25 cellular contexts compared by ENCODE assay signal in the genomic region with DNA sequence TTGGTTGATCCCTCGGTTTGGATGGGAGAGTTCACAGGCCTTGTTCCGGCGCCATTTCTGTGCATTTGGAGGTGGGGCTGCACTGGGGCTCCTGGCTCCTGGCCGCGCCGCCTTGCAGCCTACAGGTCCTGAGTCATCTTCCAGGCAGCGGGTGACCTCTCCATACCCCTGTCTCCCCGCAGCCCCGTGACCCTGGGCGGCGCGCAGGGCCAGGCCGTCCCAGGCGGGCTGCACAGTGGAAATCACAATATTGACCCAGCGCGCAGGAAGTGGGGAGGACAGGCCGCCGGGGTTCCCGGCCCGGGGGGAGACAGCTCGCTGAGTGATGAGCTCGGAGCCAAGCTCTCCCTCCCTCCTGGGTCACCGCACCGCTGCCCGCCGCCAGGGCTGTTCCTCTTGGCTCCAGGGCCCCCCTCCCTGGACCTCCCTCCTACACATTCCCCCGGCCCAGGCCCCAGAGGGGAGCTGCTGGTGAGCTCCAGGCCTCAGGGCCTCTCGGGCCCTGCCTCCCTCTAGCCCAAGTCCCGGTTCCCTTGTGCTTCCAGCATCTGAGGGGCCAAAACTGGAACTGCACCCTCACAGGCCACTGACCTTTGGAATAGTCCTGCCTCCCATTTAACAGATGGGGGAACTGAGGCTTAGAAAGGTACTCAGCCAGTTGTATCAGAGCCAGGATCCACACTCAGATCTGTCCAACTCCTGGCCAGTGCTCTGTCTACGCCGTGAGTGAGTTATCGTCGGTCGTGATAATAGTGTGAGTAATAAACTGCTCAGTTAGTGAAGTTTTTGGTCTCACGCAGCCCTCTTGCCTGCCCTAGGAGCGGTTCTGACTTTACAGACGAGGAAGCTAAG.
DNase-seq lines count a peak whose midpoint lies in the region; ATAC-seq and TF ChIP-seq lines count a peak whose summit lies in the region.
"Had no signal": no experiment of that assay in that cellular context is flagged by ENCODE, and none has a peak within 500 bp of the region (broad histone marks: within the 10 kb centered on the region; RNA-seq: fewer than 3 reads in every experiment).

No MANE protein-coding gene starts in this region.

- no peak overlapping the region for H3K4me3 Mint-ChIP-seq in chondrocyte (ENCODE audit: unreplicated experiment)
- H3K4me3 Mint-ChIP-seq: activated CD8-positive, alpha-beta T cell treated with anti-CD3 and anti-CD28 coated beads for 36 hours; HFFc6; immature natural killer cell; memory B cell had no signal

- peaks cover 32 to 39% of the 10 kb centered on the region in 2 experiments for H3K4me1 ChIP-seq in trophoblast cell (ENCODE audit: control insufficient read depth in 1 of 2, insufficient read depth in 2 of 2, low read length in 2 of 2)
- H3K4me1 ChIP-seq in effector memory CD4-positive, alpha-beta T cell (ENCODE audit: control insufficient read depth, insufficient read depth, low read length, poor library complexity, severe bottlenecking): no peaks in the 10 kb centered on the region
- H3K4me1 ChIP-seq: BLaER1 treated with 17β-estradiol and CSF1 and Interleukin-3, amounts not matched to agents 10 nM and 100 nM; heart left ventricle; upper lobe of right lung had no signal

- H2BK5ac ChIP-seq in trophoblast cell (ENCODE audit: low read depth, low read length, poor library complexity): no peak overlapping the region

- peaks cover 27% of the 10 kb centered on the region for H3K79me1 ChIP-seq in trophoblast cell (ENCODE audit: low read length)

- TF ChIP-seq CTCF in chondrocyte (IDR thresholded peaks at IDR 0.05): no peak

- H3K27me3 ChIP-seq in trophoblast cell (ENCODE audit: insufficient read depth, low read length): no peaks in the 10 kb centered on the region
- no peaks in the 10 kb centered on the region for H3K27me3 ChIP-seq in effector memory CD4-positive, alpha-beta T cell (replicated peaks; ENCODE audit: control insufficient read depth, insufficient read depth, low read length, poor library complexity, severe bottlenecking)
- H3K27me3 ChIP-seq: BLaER1 treated with 17β-estradiol and CSF1 and Interleukin-3, amounts not matched to agents 10 nM and 100 nM had no signal

- peak overlapping the region; percentile 58 for H2AK5ac ChIP-seq in trophoblast cell (ENCODE audit: low read length)

- no peaks in the 10 kb centered on the region for H3K9me3 Mint-ChIP-seq in chondrocyte (ENCODE audit: low read depth)
- H3K9me3 Mint-ChIP-seq: activated CD8-positive, alpha-beta T cell treated with anti-CD3 and anti-CD28 coated beads for 36 hours; HFFc6; immature natural killer cell had no signal

- H3K36me3 ChIP-seq in trophoblast cell (ENCODE audit: control insufficient read depth in 1 of 2, insufficient read depth in 2 of 2, low read length in 2 of 2): no peaks in the 10 kb centered on the region
- no peaks in the 10 kb centered on the region for H3K36me3 ChIP-seq in effector memory CD4-positive, alpha-beta T cell (ENCODE audit: control insufficient read depth, insufficient read depth, low read length)
- H3K36me3 ChIP-seq: BLaER1 treated with 17β-estradiol and CSF1 and Interleukin-3, amounts not matched to agents 10 nM and 100 nM; heart left ventricle; upper lobe of right lung had no signal

- H3K18ac ChIP-seq in trophoblast cell (ENCODE audit: low read length): no peak overlapping the region

- no peak overlapping the region for H3K27ac ChIP-seq in trophoblast cell (ENCODE audit: low read depth, low read length)
- H3K27ac ChIP-seq in effector memory CD4-positive, alpha-beta T cell (ENCODE audit: insufficient read depth, low read length, poor library complexity, severe bottlenecking): no peak overlapping the region
- H3K27ac ChIP-seq: BLaER1 treated with 17β-estradiol and CSF1 and Interleukin-3, amounts not matched to agents 10 nM and 100 nM; heart left ventricle; upper lobe of right lung had no signal

- peak overlapping the region; percentile 41 for H2BK12ac ChIP-seq in trophoblast cell (ENCODE audit: low read length)

- H4K8ac ChIP-seq in trophoblast cell (ENCODE audit: low read depth, low read length): no peak overlapping the region

- no CpG with 5 or more reads among the region's 37 CpGs for WGBS in trophoblast cell (ENCODE audit: extremely low coverage, insufficient coverage, insufficient read length)

- H3K4me2 ChIP-seq in trophoblast cell (ENCODE audit: low read length): no peak overlapping the region
- H3K4me2 ChIP-seq: BLaER1 treated with 17β-estradiol and CSF1 and Interleukin-3, amounts not matched to agents 10 nM and 100 nM had no signal

- peaks cover 24% of the 10 kb centered on the region for H3K27me3 Mint-ChIP-seq in chondrocyte (ENCODE audit: low read depth)

- ATAC-seq in left lobe of liver (peak; percentile 50), HG02840 (IDR thresholded peaks at IDR 0.05; ENCODE audit: low FRiP score, unreplicated experiment) (no peak), HG03520 (IDR thresholded peaks at IDR 0.05; ENCODE audit: unreplicated experiment) (no peak), GM18868 (IDR thresholded peaks at IDR 0.05; ENCODE audit: unreplicated experiment) (no peak)
- ATAC-seq: activated CD4-positive, CD25-positive, alpha-beta regulatory T cell treated with anti-CD3 and anti-CD28 coated beads, Interleukin-2, amount 50 U/mL, for 24 hours; activated CD8-positive, alpha-beta T cell treated with anti-CD3 and anti-CD28 coated beads for 36 hours; heart left ventricle; upper lobe of right lung had no signal

- no peaks in the 10 kb centered on the region for H3K9me3 ChIP-seq in trophoblast cell (ENCODE audit: insufficient read depth, low read depth, low read length)
- no peaks in the 10 kb centered on the region for H3K9me3 ChIP-seq in effector memory CD4-positive, alpha-beta T cell (ENCODE audit: control insufficient read depth, low read length)
- H3K9me3 ChIP-seq: heart left ventricle, upper lobe of right lung had no signal

- no peak overlapping the region for H3K9ac ChIP-seq in trophoblast cell (ENCODE audit: low read length)
- H3K9ac ChIP-seq: BLaER1 treated with 17β-estradiol and CSF1 and Interleukin-3, amounts not matched to agents 10 nM and 100 nM had no signal

- no peak overlapping the region for H4K12ac ChIP-seq in trophoblast cell (ENCODE audit: low read depth, low read length)

- H3K27ac Mint-ChIP-seq in chondrocyte (ENCODE audit: unreplicated experiment): no peak overlapping the region
- H3K27ac Mint-ChIP-seq: activated CD8-positive, alpha-beta T cell treated with anti-CD3 and anti-CD28 coated beads for 36 hours; HFFc6; immature natural killer cell; memory B cell had no signal

- peak overlapping the region; percentile 58 for H4K91ac ChIP-seq in trophoblast cell (ENCODE audit: low read depth, low read length)

- no peak overlapping the region for H3K23ac ChIP-seq in trophoblast cell (ENCODE audit: low read length)

- H2AFZ ChIP-seq in trophoblast cell (ENCODE audit: insufficient read depth, low read length, poor library complexity): no peak overlapping the region

- DNase-seq in ELF-1 (ENCODE audit: low read depth, low spot score): peak; percentile 18
- DNase-seq in chondrocyte (ENCODE audit: low spot score): peak; percentile 68
- DNase-seq in left lobe of liver (ENCODE audit: low spot score): peak; percentile 47
- no peak for DNase-seq in trophoblast cell
- DNase-seq in effector memory CD4-positive, alpha-beta T cell: no peak
- DNase-seq: activated CD8-positive, alpha-beta T cell treated with anti-CD3 and anti-CD28 coated beads for 36 hours; activated gamma-delta T cell treated with Interleukin-2 at 50 U/mL for 16 hours; activated T-cell treated with anti-CD3 and anti-CD28 coated beads, Interleukin-2, amount 50 U/mL, for 1 hour; dermis blood vessel endothelial cell; heart left ventricle; HFFc6; immature natural killer cell; NCI-H1092; NCI-H187 treated with DMSO at 0.1 percent for 48 hours; NCI-H82; occipital lobe; OCI-M1; SW 1271; upper lobe of right lung had no signal

- no peak overlapping the region for H3K4ac ChIP-seq in trophoblast cell (ENCODE audit: low read depth, low read length)

- H2BK120ac ChIP-seq in trophoblast cell (ENCODE audit: insufficient read depth, low read length, poor library complexity): no peak overlapping the region

- H3K14ac ChIP-seq in trophoblast cell (ENCODE audit: low read length): no peak overlapping the region

- H3K4me1 Mint-ChIP-seq in chondrocyte (ENCODE audit: low read depth): peaks cover 4% of the 10 kb centered on the region
- H3K4me1 Mint-ChIP-seq: immature natural killer cell, memory B cell had no signal

- H3K79me2 ChIP-seq in trophoblast cell (ENCODE audit: control insufficient read depth, insufficient read depth, low read length, poor library complexity): peaks cover 3% of the 10 kb centered on the region

- no peak overlapping the region for H3K4me3 ChIP-seq in trophoblast cell (ENCODE audit: low read depth, low read length)
- no peak overlapping the region for H3K4me3 ChIP-seq in effector memory CD4-positive, alpha-beta T cell (ENCODE audit: insufficient read depth, low read depth, low read length, poor library complexity, severe bottlenecking)
- H3K4me3 ChIP-seq: BLaER1 treated with 17β-estradiol and CSF1 and Interleukin-3, amounts not matched to agents 10 nM and 100 nM; heart left ventricle; upper lobe of right lung had no signal

- no peaks in the 10 kb centered on the region for H3K36me3 Mint-ChIP-seq in chondrocyte (ENCODE audit: low read depth)
- H3K36me3 Mint-ChIP-seq: immature natural killer cell, memory B cell had no signal

Comparison
In these comparisons a context has a peak if more than half of its experiments do, and no peak if none do; other contexts are left out.
1. DNase-seq: peak in ELF-1 (single experiment), chondrocyte (single experiment) and left lobe of liver (single experiment); none in trophoblast cell (0 of 2) and effector memory CD4-positive, alpha-beta T cell (0 of 3).